In the genomic region with DNA sequence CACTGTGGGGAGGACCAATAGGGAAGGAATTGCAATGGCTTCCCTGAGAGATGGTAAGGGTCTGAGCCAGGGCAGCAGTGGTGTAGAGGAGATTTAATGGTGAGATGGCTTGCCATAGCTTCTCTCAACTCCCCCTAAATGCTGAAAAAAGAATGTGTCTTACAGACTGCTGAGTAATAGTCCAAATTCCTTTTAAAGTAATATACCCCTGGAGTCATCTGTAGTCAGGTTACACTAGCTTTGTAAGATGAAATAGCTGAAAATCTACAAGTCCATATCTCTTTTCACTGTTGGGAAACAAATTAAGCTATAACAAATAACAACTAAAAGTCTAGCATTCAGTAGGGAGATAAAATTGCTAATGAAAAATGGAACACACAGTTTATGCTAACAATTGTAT, we compare ENCODE assay signal across 20 cellular contexts. TPM values are rescaled to one million over a fixed set of nuclear protein-coding genes. Genes with fewer than 3 reads are reported as not detected.
A peak's percentile ranks its signal among the peaks of the same experiment; 100 is the strongest.
DNase-seq lines count a peak whose midpoint lies in the region; ATAC-seq and TF ChIP-seq lines count a peak whose summit lies in the region.
"Had no signal": no experiment of that assay in that cellular context is flagged by ENCODE, and none has a peak within 500 bp of the region (broad histone marks: within the 10 kb centered on the region; RNA-seq: fewer than 3 reads in every experiment).

No MANE protein-coding gene starts in this region.

- no peaks in the 10 kb centered on the region for H3K9me3 Mint-ChIP-seq in CD4-positive, alpha-beta T cell
- H3K9me3 Mint-ChIP-seq: CD8-positive, alpha-beta T cell had no signal

- H3K36me3 ChIP-seq in adipocyte (ENCODE audit: control insufficient read depth, insufficient read depth, low read length, severe bottlenecking), result no peaks in the 10 kb centered on the region
- H3K36me3 ChIP-seq: BLaER1 had no signal

- H3K4me1 ChIP-seq in adipocyte (ENCODE audit: control insufficient read depth, insufficient read depth, low read length), result peaks cover 4% of the 10 kb centered on the region

- no peaks in the 10 kb centered on the region for H3K9me3 ChIP-seq in adipocyte (ENCODE audit: control insufficient read depth, low read length)
- no peaks in the 10 kb centered on the region for H3K9me3 ChIP-seq in CD4-positive, alpha-beta T cell (ENCODE audit: control insufficient read depth, low read length)
- H3K9me3 ChIP-seq: BLaER1 had no signal

- H3K27me3 Mint-ChIP-seq in CD4-positive, alpha-beta T cell, result no peaks in the 10 kb centered on the region

- TF ChIP-seq CTCF in CD4-positive, alpha-beta T cell (IDR thresholded peaks at IDR 0.05), result no peak

- H3K4me3 Mint-ChIP-seq in CD4-positive, alpha-beta T cell, result no peak overlapping the region
- H3K4me3 Mint-ChIP-seq: CD8-positive, alpha-beta T cell; H9 had no signal

- no peaks in the 10 kb centered on the region for H3K27me3 ChIP-seq in adipocyte (replicated peaks; ENCODE audit: control insufficient read depth, insufficient read depth, low read length)
- no peaks in the 10 kb centered on the region for H3K27me3 ChIP-seq in CD4-positive, alpha-beta T cell (ENCODE audit: control insufficient read depth, insufficient read depth, low read length)
- H3K27me3 ChIP-seq: BLaER1 had no signal

- no peak overlapping the region for H3K27ac ChIP-seq in CD4-positive, alpha-beta T cell (ENCODE audit: low read depth, low read length)
- H3K27ac ChIP-seq: BLaER1 had no signal

- POLR2A ChIA-PET in CD4-positive, alpha-beta T cell (lab: Charles Lee), result no interaction called here

- H3K4me1 Mint-ChIP-seq in CD4-positive, alpha-beta T cell (ENCODE audit: low read depth), result no peaks in the 10 kb centered on the region

- H3K36me3 Mint-ChIP-seq in CD4-positive, alpha-beta T cell (ENCODE audit: low read depth), result no peaks in the 10 kb centered on the region
- H3K36me3 Mint-ChIP-seq: CD8-positive, alpha-beta T cell had no signal

- no peak for ATAC-seq in GM21786 (IDR thresholded peaks at IDR 0.05; ENCODE audit: unreplicated experiment)
- no peak for ATAC-seq in GM18519 (IDR thresholded peaks at IDR 0.05; ENCODE audit: low FRiP score, unreplicated experiment)
- ATAC-seq in CD4-positive, alpha-beta T cell (ENCODE audit: poor library complexity), result no peak
- ATAC-seq: CD8-positive, alpha-beta T cell; K562 had no signal

- intact Hi-C loops in CD4-positive, alpha-beta T cell (cut with DNase I, micrococcal nuclease), result no loop called here

- H3K27ac Mint-ChIP-seq in CD4-positive, alpha-beta T cell, result no peak overlapping the region
- H3K27ac Mint-ChIP-seq: CD8-positive, alpha-beta T cell had no signal

- H3K4me3 ChIP-seq in adipocyte (ENCODE audit: low read length), result no peak overlapping the region
- H3K4me3 ChIP-seq: BLaER1, K562 had no signal

- DNase-seq in LHCN-M2 (ENCODE audit: low read depth) (peak; percentile 13), adipocyte (ENCODE audit: low read depth) (peak; percentile 41), fibroblast of peridontal ligament (ENCODE audit: extremely low read depth) (peak; percentile 40)
- no peak for DNase-seq in stimulated activated CD4-positive, alpha-beta T cell treated with anti-CD3 and anti-CD28 coated beads, Interleukin-4, amount 100 ng/mL, for 1 hour
- DNase-seq in CD4-positive, alpha-beta T cell, result no peak
- DNase-seq: Calu3; CD8-positive, alpha-beta T cell; DMS153; GDM1; H9; NCI-H1092; NCI-H1436 treated with DMSO at 0.1 percent for 48 hours; NCI-H1930; NCI-H510A treated with DMSO at 0.1 percent for 48 hours; NCI-H774; NK-92 treated with Interleukin-12 subunit alpha and Interleukin-12 subunit beta, amount 100 ng/mL, for 24 hours had no signal

- CTCF ChIA-PET in CD4-positive, alpha-beta T cell (lab: Charles Lee), result no interaction called here

- H3K9ac ChIP-seq in adipocyte (ENCODE audit: low read length), result no peak overlapping the region
- H3K9ac ChIP-seq: BLaER1 had no signal

RNA-seq across cellular contexts. Expression of a gene that starts 33.5 kb away (rescaled TPM):
- total RNA-seq in LHCN-M2 (2014; rRNA removed), result 4.3 and 4.4 TPM in 2 replicates
- 1.8 TPM for polyA plus RNA-seq in LHCN-M2 (2012)
- total RNA-seq in CD4-positive, alpha-beta T cell, result under 1 TPM; 0.28 to 0.36 TPM
- total RNA-seq: CD8-positive, alpha-beta T cell had no signal

Comparison
In these comparisons a context has a peak if more than half of its experiments do, and no peak if none do; other contexts are left out.
1. DNase-seq: peak in LHCN-M2 (single experiment), adipocyte (single experiment) and fibroblast of peridontal ligament (single experiment); none in stimulated activated CD4-positive, alpha-beta T cell treated with anti-CD3 and anti-CD28 coated beads, Interleukin-4, amount 100 ng/mL, for 1 hour (single experiment) and CD4-positive, alpha-beta T cell (0 of 10).